In the genomic region with DNA sequence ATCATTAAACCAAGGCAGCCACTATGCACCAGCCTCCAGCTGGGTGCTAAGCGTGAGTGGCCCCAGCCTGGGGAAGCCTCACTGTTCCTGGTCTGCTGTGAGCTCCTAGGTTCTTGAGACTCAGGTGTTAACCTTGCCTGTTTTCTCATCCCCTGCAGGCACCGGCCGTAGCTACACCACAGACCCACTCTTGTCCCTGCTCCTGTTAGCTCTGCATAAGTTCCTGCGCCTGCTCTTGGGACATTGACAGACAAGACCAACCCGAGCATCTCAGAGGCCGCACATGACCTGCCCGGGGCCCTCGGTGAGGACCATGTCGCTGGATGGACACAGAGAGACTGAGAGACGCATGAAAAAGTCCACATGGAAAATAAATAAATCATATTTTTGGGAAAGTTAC, we compare ENCODE assay signal across 26 cellular contexts. TPM values are rescaled to one million over a fixed set of nuclear protein-coding genes. Genes with fewer than 3 reads are reported as not detected.
"Had no signal": no experiment of that assay in that cellular context is flagged by ENCODE, and none has a peak within 500 bp of the region (broad histone marks: within the 10 kb centered on the region; RNA-seq: fewer than 3 reads in every experiment).

No MANE protein-coding gene starts in this region.

- H3K36me3 ChIP-seq: adrenal gland, breast epithelium had no signal

- H3K36me3 Mint-ChIP-seq: activated naive CD8-positive, alpha-beta T cell treated with anti-CD3 and anti-CD28 coated beads, Interleukin-2, amount 10 ng/mL, durations not matched to agents 7 days and 5 days; T-cell had no signal

- H3K4me3 ChIP-seq: adrenal gland, breast epithelium, SK-N-MC had no signal

- H3K4me3 Mint-ChIP-seq: activated B cell treated with CpG ODN at 0.5 μM for 24 hours; activated CD4-positive, alpha-beta T cell treated with anti-CD3 and anti-CD28 coated beads, Interleukin-2, amount 10 ng/mL, durations not matched to agents 24 days and 14 days; activated naive CD8-positive, alpha-beta T cell treated with anti-CD3 and anti-CD28 coated beads, Interleukin-2, amount 10 ng/mL, durations not matched to agents 7 days and 5 days; T-cell had no signal

- H3K4me1 ChIP-seq: adrenal gland, breast epithelium had no signal

- DNase-seq: activated B cell treated with CpG ODN at 0.5 μM for 24 hours; activated CD4-positive, alpha-beta T cell treated with anti-CD3 and anti-CD28 coated beads for 1 hour; activated CD4-positive, alpha-beta T cell treated with anti-CD3 and anti-CD28 coated beads, Interleukin-2, amount 10 ng/mL, durations not matched to agents 24 days and 14 days; activated CD4-positive, alpha-beta T cell treated with anti-CD3 and anti-CD28 coated beads, Interleukin-2, amount 50 U/mL, for 48 hours; activated naive CD4-positive, alpha-beta T cell treated with anti-CD3 and anti-CD28 coated beads, Interleukin-2, amount 50 U/mL, for 16 hours; activated naive CD8-positive, alpha-beta T cell treated with anti-CD3 and anti-CD28 coated beads, Interleukin-2, amount 10 ng/mL, durations not matched to agents 7 days and 5 days; activated T-cell treated with anti-CD3 and anti-CD28 coated beads for 4 hours; anterior cingulate cortex; Karpas-422; MM.1S; NCI-H1436; NCI-H1694 treated with DMSO at 0.1 percent for 48 hours; NCI-H2029 treated with DMSO at 0.1 percent for 48 hours; NCI-H510A; NCI-H526 treated with DMSO at 0.1 percent for 48 hours; NCI-H82; OCI-M1; RPMI8226; T-cell; T-helper 2 cell; T1000 had no signal

- H3K27ac Mint-ChIP-seq: activated B cell treated with CpG ODN at 0.5 μM for 24 hours; activated CD4-positive, alpha-beta T cell treated with anti-CD3 and anti-CD28 coated beads, Interleukin-2, amount 10 ng/mL, durations not matched to agents 24 days and 14 days; activated naive CD8-positive, alpha-beta T cell treated with anti-CD3 and anti-CD28 coated beads, Interleukin-2, amount 10 ng/mL, durations not matched to agents 7 days and 5 days; T-cell had no signal

- H3K27me3 ChIP-seq: adrenal gland had no signal

- H3K9me3 ChIP-seq: adrenal gland had no signal

- H3K27me3 Mint-ChIP-seq: activated B cell treated with CpG ODN at 0.5 μM for 24 hours had no signal

- ATAC-seq: Panc1, Right ventricle myocardium inferior, T-cell had no signal

- H3K27ac ChIP-seq: adrenal gland, breast epithelium, SK-N-MC had no signal

- H3K4me1 Mint-ChIP-seq: activated B cell treated with CpG ODN at 0.5 μM for 24 hours; activated naive CD8-positive, alpha-beta T cell treated with anti-CD3 and anti-CD28 coated beads, Interleukin-2, amount 10 ng/mL, durations not matched to agents 7 days and 5 days; T-cell had no signal

RNA-seq across cellular contexts. Expression of gene VSTM2B, which starts 37.9 kb away (rescaled TPM):
- total RNA-seq: activated B cell treated with CpG ODN at 0.5 μM for 24 hours; activated CD4-positive, alpha-beta T cell treated with anti-CD3 and anti-CD28 coated beads, Interleukin-2, amount 10 ng/mL, durations not matched to agents 24 days and 14 days; activated naive CD8-positive, alpha-beta T cell treated with anti-CD3 and anti-CD28 coated beads, Interleukin-2, amount 10 ng/mL, durations not matched to agents 7 days and 5 days; adrenal gland; breast epithelium; Right ventricle myocardium inferior; T-cell had no signal
